ENCODE assay signal across 17 cellular contexts in genomic region chr5:149707097-149707496, GRCh38. TPM values are rescaled to one million over a fixed set of nuclear protein-coding genes. Genes with fewer than 3 reads are reported as not detected.
DNase-seq lines count a peak whose midpoint lies in the region; ATAC-seq, FAIRE-seq and TF ChIP-seq lines count a peak whose summit lies in the region.
"Had no signal": no experiment of that assay in that cellular context is flagged by ENCODE, and none has a peak within 500 bp of the region (broad histone marks: within the 10 kb centered on the region; RNA-seq: fewer than 3 reads in every experiment).

No MANE protein-coding gene starts in this region.

- H3K36me3 ChIP-seq in WERI-Rb-1 (no peaks in the 10 kb centered on the region), pancreas (no peaks in the 10 kb centered on the region)
- H3K36me3 ChIP-seq: BE2C had no signal

- intact Hi-C loops in pancreas (cut with DNase I) = loop anchor here in 1 of 3 donors (10.0 kb wide), 1 partner anchor 52 kb away; no protein-coding TSS in a partner anchor

- peak; percentile 66 for DNase-seq in DMS53 (lab: John Stamatoyannopoulos, UW)
- peak; percentile 49 to 77 for DNase-seq in NCI-H524 (lab: John Stamatoyannopoulos, UW)
- DNase-seq in WERI-Rb-1 = peak; percentile 58
- DNase-seq in pancreas = peak in 1 of 6 donors; percentile 9
- no peak for DNase-seq in pons (ENCODE audit: low spot score)
- DNase-seq: BE2C; CD4-positive, alpha-beta memory T cell; COR-L47; DMS153; GF-D8; GM23248; H7 had no signal

- H3K27me3 ChIP-seq in WERI-Rb-1 (ENCODE audit: insufficient read depth, low read depth, severe bottlenecking) = no peaks in the 10 kb centered on the region
- H3K27me3 ChIP-seq in pancreas = no peaks in the 10 kb centered on the region
- H3K27me3 ChIP-seq: BE2C had no signal

- WGBS in pancreas, 2 donors = 30 to 38% methylated on average over 1 of the region's 1 CpG

- TF ChIP-seq CTCF in WERI-Rb-1 (IDR thresholded peaks at IDR 0.05; ENCODE audit: low read depth, low read length) (no peak), pancreas (IDR thresholded peaks at IDR 0.05) (no peak)

- no peak overlapping the region for H3K4me3 ChIP-seq in WERI-Rb-1 (ENCODE audit: low read depth, low read length)
- no peak overlapping the region for H3K4me3 ChIP-seq in pancreas
- H3K4me3 ChIP-seq: A549, GM23248 had no signal

- ATAC-seq in pancreas = peak; percentile 55 to 65 (median 58)
- no peak for ATAC-seq in GM21423 (IDR thresholded peaks at IDR 0.05; ENCODE audit: unreplicated experiment)
- ATAC-seq: A549 had no signal

- H3K9me3 ChIP-seq in WERI-Rb-1 (ENCODE audit: severe bottlenecking) = no peaks in the 10 kb centered on the region
- H3K9me3 ChIP-seq in pancreas = no peaks in the 10 kb centered on the region
- H3K9me3 ChIP-seq: A549, BE2C had no signal

- FAIRE-seq in pancreas (lab: Jason Lieb, UNC) = no peak
- FAIRE-seq: A549, D721Med, GM19239 had no signal

- H3K4me1 ChIP-seq in pancreas = no peaks in the 10 kb centered on the region
- H3K4me1 ChIP-seq: A549 had no signal

- H3K27ac ChIP-seq in WERI-Rb-1 (peak overlapping the region; percentile 32; the same call in 1 of the 2 replicates), pancreas (no peak overlapping the region)
- H3K27ac ChIP-seq: A549, C4-2B, GM23248 had no signal

RNA-seq across cellular contexts. Expression of gene PPARGC1B, which starts 23.0 kb away (rescaled TPM):
- total RNA-seq in pancreas = 1 to 10 TPM; 1.1 to 2.4 (median 1.5) TPM
- 1 to 10 TPM in 1 of 2 donors, under 1 TPM in 1; 0.47 to 1.4 TPM for polyA plus RNA-seq in pancreas
